10 cellular contexts compared by ENCODE assay signal in genomic region chr17:3804503-3804931, GRCh38.
A peak's percentile ranks its signal among the peaks of the same experiment; 100 is the strongest.
DNase-seq lines count a peak whose midpoint lies in the region; ATAC-seq and TF ChIP-seq lines count a peak whose summit lies in the region.
"Had no signal": no experiment of that assay in that cellular context is flagged by ENCODE, and none has a peak within 500 bp of the region (broad histone marks: within the 10 kb centered on the region; RNA-seq: fewer than 3 reads in every experiment).

No MANE protein-coding gene starts in this region.

- peaks cover 59% of the 10 kb centered on the region for H3K4me1 ChIP-seq in BLaER1

- peak; percentile 61 for ATAC-seq in GM18909 (IDR thresholded peaks at IDR 0.05; ENCODE audit: poor library complexity, unreplicated experiment)
- peak; percentile 70 for ATAC-seq in HG03460 (IDR thresholded peaks at IDR 0.05; ENCODE audit: unreplicated experiment)
- no peak for ATAC-seq in SK-N-SH treated with all-trans-retinoic acid at 6 μM for 48 hours

- no peaks in the 10 kb centered on the region for H3K9me3 ChIP-seq in BLaER1

- no peaks in the 10 kb centered on the region for H4K20me1 ChIP-seq in BLaER1

- DNase-seq in choroid plexus epithelial cell (ENCODE audit: low read depth) (peak; percentile 69), substantia nigra (lab: John Stamatoyannopoulos, UW) (no peak), AML-193 (lab: John Stamatoyannopoulos, UW) (no peak)
- no peak for DNase-seq in central memory CD4-positive, alpha-beta T cell
- DNase-seq: immature natural killer cell, NCI-H1436 had no signal

- peak overlapping the region; percentile 63; the same call in 1 of the 2 replicates for H3K9ac ChIP-seq in BLaER1

- no peaks in the 10 kb centered on the region for H3K27me3 ChIP-seq in BLaER1

- H3K4me3 ChIP-seq in BLaER1 (peak overlapping the region; percentile 40), choroid plexus epithelial cell (ENCODE audit: low read depth, low read length) (no peak overlapping the region)

- peaks cover 49% of the 10 kb centered on the region for H3K36me3 ChIP-seq in BLaER1

- no peak for TF ChIP-seq CTCF in choroid plexus epithelial cell (conservative IDR thresholded peaks at IDR 0.05; ENCODE audit: low read depth, low read length)

- H3K27ac ChIP-seq in BLaER1 = peak overlapping the region; percentile 60
- no peak overlapping the region for H3K27ac ChIP-seq in substantia nigra (ENCODE audit: low read depth, low read length, poor library complexity, severe bottlenecking)

- H3K4me2 ChIP-seq in BLaER1 = peak overlapping the region; percentile 78

TF ChIP-seq in SK-N-SH treated with all-trans-retinoic acid at 6 μM for 48 hours, 23 proteins besides CTCF, POLR2A, EP300 and RAD21:
- TF ChIP-seq TOX (CRISPR knock-in tag; IDR thresholded peaks at IDR 0.05; ENCODE audit: borderline replicate concordance) (no peak), ZFP3 (CRISPR knock-in tag; IDR thresholded peaks at IDR 0.05) (no peak), ESRRG (CRISPR knock-in tag; IDR thresholded peaks at IDR 0.05) (no peak), ZFP30 (CRISPR knock-in tag; IDR thresholded peaks at IDR 0.05) (no peak), PATZ1 (CRISPR knock-in tag; IDR thresholded peaks at IDR 0.05; ENCODE audit: borderline replicate concordance) (no peak), GLIS3 (CRISPR knock-in tag; IDR thresholded peaks at IDR 0.05) (no peak), CREB5 (CRISPR knock-in tag; IDR thresholded peaks at IDR 0.05; ENCODE audit: low read depth) (no peak)
TF ChIP-seq in SK-N-SH treated with all-trans-retinoic acid at 6 μM for 48 hours: peak in this region for 0.
